Comparison of ENCODE assay signal across 30 cellular contexts in genomic region chr18:59699061-59699460, GRCh38. TPM values are rescaled to one million over a fixed set of nuclear protein-coding genes. Genes with fewer than 3 reads are reported as not detected.
"Had no signal": no experiment of that assay in that cellular context is flagged by ENCODE, and none has a peak within 500 bp of the region (broad histone marks: within the 10 kb centered on the region; RNA-seq: fewer than 3 reads in every experiment).

No MANE protein-coding gene starts in this region.

- H3K27me3 ChIP-seq: ovary had no signal

- ATAC-seq: activated T-cell treated with anti-CD3 and anti-CD28 coated beads, Interleukin-2, amount 50 U/mL, for 4 hours; activated T-helper 17 cell treated with anti-CD3 and anti-CD28 coated beads, Interleukin-2, amount 50 U/mL, for 72 hours; effector memory CD8-positive, alpha-beta T cell; heart right ventricle; left lung; lower lobe of right lung; natural killer cell treated with Interleukin-12 subunit alpha and Interleukin-12 subunit beta and Interleukin-15 and Interleukin-18, amount 100 ng/mL, for 72 hours; stimulated activated memory B cell treated with anti-CD40 and anti-IgM and Interleukin-4, amounts not matched to agents 10 μg/mL and 1 μg/mL and 100 μg/mL, for 72 hours; stimulated activated naive CD8-positive, alpha-beta T cell treated with anti-CD3 and anti-CD28 coated beads, Interleukin-15, amount 100 ng/mL, for 72 hours; T-helper 17 cell had no signal

- H3K27ac Mint-ChIP-seq: activated CD4-positive, alpha-beta memory T cell treated with anti-CD3 and anti-CD28 coated beads, Interleukin-2, amount 10 ng/mL, durations not matched to agents 7 days and 5 days; activated CD4-positive, alpha-beta T cell treated with anti-CD3 and anti-CD28 coated beads, Interleukin-2, amount 10 ng/mL, durations not matched to agents 7 days and 5 days; activated T-helper 17 cell treated with anti-CD3 and anti-CD28 coated beads, Interleukin-2, amount 50 U/mL, for 72 hours; effector memory CD8-positive, alpha-beta T cell; natural killer cell treated with Interleukin-12 subunit alpha and Interleukin-12 subunit beta and Interleukin-15 and Interleukin-18, amount 100 ng/mL, for 72 hours; progenitor cell of endocrine pancreas; stimulated activated memory B cell treated with anti-CD40 and anti-IgM and Interleukin-4, amounts not matched to agents 10 μg/mL and 1 μg/mL and 100 μg/mL, for 72 hours; stimulated activated naive CD8-positive, alpha-beta T cell treated with anti-CD3 and anti-CD28 coated beads, Interleukin-15, amount 100 ng/mL, for 72 hours; T-helper 17 cell had no signal

- H3K4me1 Mint-ChIP-seq: central memory CD8-positive, alpha-beta T cell had no signal

- H3K4me3 Mint-ChIP-seq: activated CD4-positive, alpha-beta memory T cell treated with anti-CD3 and anti-CD28 coated beads, Interleukin-2, amount 10 ng/mL, durations not matched to agents 7 days and 5 days; activated CD4-positive, alpha-beta T cell treated with anti-CD3 and anti-CD28 coated beads, Interleukin-2, amount 10 ng/mL, durations not matched to agents 7 days and 5 days; activated T-cell treated with anti-CD3 and anti-CD28 coated beads, Interleukin-2, amount 50 U/mL, for 4 hours; activated T-helper 17 cell treated with anti-CD3 and anti-CD28 coated beads, Interleukin-2, amount 50 U/mL, for 72 hours; central memory CD8-positive, alpha-beta T cell; effector memory CD8-positive, alpha-beta T cell; natural killer cell treated with Interleukin-12 subunit alpha and Interleukin-12 subunit beta and Interleukin-15 and Interleukin-18, amount 100 ng/mL, for 72 hours; stimulated activated memory B cell treated with anti-CD40 and anti-IgM and Interleukin-4, amounts not matched to agents 10 μg/mL and 1 μg/mL and 100 μg/mL, for 72 hours; stimulated activated naive CD8-positive, alpha-beta T cell treated with anti-CD3 and anti-CD28 coated beads, Interleukin-15, amount 100 ng/mL, for 72 hours; T-helper 17 cell had no signal

- H3K4me1 ChIP-seq: colonic mucosa had no signal

- FAIRE-seq: bronchial epithelial cell had no signal

- H3K36me3 ChIP-seq: colonic mucosa, heart right ventricle, left lung, lower lobe of right lung, ovary had no signal

- DNase-seq: activated CD4-positive, alpha-beta memory T cell treated with anti-CD3 and anti-CD28 coated beads, Interleukin-2, amount 10 ng/mL, durations not matched to agents 7 days and 5 days; activated CD4-positive, alpha-beta T cell treated with anti-CD3 and anti-CD28 coated beads, Interleukin-2, amount 10 ng/mL, durations not matched to agents 7 days and 5 days; activated CD4-positive, CD25-positive, alpha-beta regulatory T cell treated with anti-CD3 and anti-CD28 coated beads, Interleukin-2, amount 50 U/mL, for 72 hours; activated CD8-positive, alpha-beta memory T cell treated with anti-CD3 and anti-CD28 coated beads, Interleukin-2, amount 50 U/mL, for 48 hours; activated gamma-delta T cell treated with Interleukin-2 at 50 U/mL for 16 hours; activated naive CD4-positive, alpha-beta T cell treated with anti-CD3 and anti-CD28 coated beads, Interleukin-2, amount 50 U/mL, for 16 hours; activated T-cell treated with anti-CD3 and anti-CD28 coated beads, Interleukin-2, amount 50 U/mL, for 4 hours; colonic mucosa; effector memory CD8-positive, alpha-beta T cell; erythroblast; heart right ventricle; left lung; lower lobe of right lung; mesendoderm; ovary; retina; stimulated activated CD4-positive, alpha-beta T cell treated with anti-CD3 and anti-CD28 coated beads, Interleukin-1b, Interleukin-23, amount 100 ng/mL, for 48 hours; stimulated activated CD4-positive, alpha-beta T cell treated with anti-CD3 and anti-CD28 coated beads, Interleukin-4, amount 100 ng/mL, for 4 hours; stimulated activated CD8-positive, alpha-beta memory T cell treated with anti-CD3 and anti-CD28 coated beads, Interleukin-4, amount 100 ng/mL, for 48 hours; stimulated activated naive CD8-positive, alpha-beta T cell treated with anti-CD3 and anti-CD28 coated beads, Interleukin-15, amount 100 ng/mL, for 72 hours; substantia nigra; T-helper 17 cell; T1000 had no signal

- H3K36me3 Mint-ChIP-seq: stimulated activated memory B cell treated with anti-CD40 and anti-IgM and Interleukin-4, amounts not matched to agents 10 μg/mL and 1 μg/mL and 100 μg/mL, for 72 hours had no signal

- H3K9me3 ChIP-seq: colonic mucosa, heart right ventricle, left lung, lower lobe of right lung, ovary had no signal

- H3K9me3 Mint-ChIP-seq: activated CD4-positive, alpha-beta memory T cell treated with anti-CD3 and anti-CD28 coated beads, Interleukin-2, amount 10 ng/mL, durations not matched to agents 7 days and 5 days; activated CD4-positive, alpha-beta T cell treated with anti-CD3 and anti-CD28 coated beads, Interleukin-2, amount 10 ng/mL, durations not matched to agents 7 days and 5 days; activated T-cell treated with anti-CD3 and anti-CD28 coated beads, Interleukin-2, amount 50 U/mL, for 4 hours; activated T-helper 17 cell treated with anti-CD3 and anti-CD28 coated beads, Interleukin-2, amount 50 U/mL, for 72 hours; central memory CD8-positive, alpha-beta T cell; effector memory CD8-positive, alpha-beta T cell; natural killer cell treated with Interleukin-12 subunit alpha and Interleukin-12 subunit beta and Interleukin-15 and Interleukin-18, amount 100 ng/mL, for 72 hours; stimulated activated memory B cell treated with anti-CD40 and anti-IgM and Interleukin-4, amounts not matched to agents 10 μg/mL and 1 μg/mL and 100 μg/mL, for 72 hours; stimulated activated naive CD8-positive, alpha-beta T cell treated with anti-CD3 and anti-CD28 coated beads, Interleukin-15, amount 100 ng/mL, for 72 hours had no signal

- H3K4me2 ChIP-seq: smooth muscle cell had no signal

- H3K27ac ChIP-seq: colonic mucosa, heart right ventricle, left lung, lower lobe of right lung had no signal

- H3K4me3 ChIP-seq: colonic mucosa, heart right ventricle, left lung, ovary, smooth muscle cell had no signal

RNA-seq across cellular contexts. Expression of gene CCBE1, which starts 1.8 kb away (rescaled TPM):
- total RNA-seq: activated CD4-positive, alpha-beta memory T cell treated with anti-CD3 and anti-CD28 coated beads, Interleukin-2, amount 10 ng/mL, durations not matched to agents 7 days and 5 days; activated CD4-positive, alpha-beta T cell treated with anti-CD3 and anti-CD28 coated beads, Interleukin-2, amount 10 ng/mL, durations not matched to agents 7 days and 5 days; natural killer cell treated with Interleukin-12 subunit alpha and Interleukin-12 subunit beta and Interleukin-15 and Interleukin-18, amount 100 ng/mL, for 72 hours; T-helper 17 cell had no signal
- polyA plus RNA-seq: smooth muscle cell had no signal
